Comparison of ENCODE assay signal across 10 cellular contexts in genomic region chr7:138890782-138891445, GRCh38.
DNase-seq lines count a peak whose midpoint lies in the region; ATAC-seq and TF ChIP-seq lines count a peak whose summit lies in the region.
"Had no signal": no experiment of that assay in that cellular context is flagged by ENCODE, and none has a peak within 500 bp of the region (broad histone marks: within the 10 kb centered on the region; RNA-seq: fewer than 3 reads in every experiment).

No MANE protein-coding gene starts in this region.

- H3K27ac Mint-ChIP-seq in osteocyte (ENCODE audit: unreplicated experiment): peak overlapping the region; percentile 98

- TF ChIP-seq CTCF in osteocyte (IDR thresholded peaks at IDR 0.05): no peak

- peak; percentile 34 for DNase-seq in DMS153 treated with DMSO at 0.1 percent for 48 hours (lab: John Stamatoyannopoulos, UW; ENCODE audit: unreplicated experiment)
- peak; percentile 69 for DNase-seq in NCI-H2029 (lab: John Stamatoyannopoulos, UW)
- peak; percentile 23 to 35 for DNase-seq in dermis microvascular lymphatic vessel endothelial cell (ENCODE audit: low read depth in 2 of 2)
- DNase-seq in osteocyte (ENCODE audit: extremely low spot score, unreplicated experiment): peak; percentile 91
- DNase-seq: activated T-cell treated with anti-CD3 and anti-CD28 coated beads, Interleukin-2, amount 50 U/mL, for 48 hours; stimulated activated naive CD4-positive, alpha-beta T cell had no signal

- peak overlapping the region; percentile 62 for H3K4me3 Mint-ChIP-seq in osteocyte (ENCODE audit: unreplicated experiment)

- no peaks in the 10 kb centered on the region for H3K27me3 Mint-ChIP-seq in osteocyte (ENCODE audit: unreplicated experiment)

- H3K36me3 Mint-ChIP-seq in osteocyte (ENCODE audit: unreplicated experiment): peaks cover 15% of the 10 kb centered on the region

- H3K9me3 Mint-ChIP-seq in osteocyte (ENCODE audit: unreplicated experiment): no peaks in the 10 kb centered on the region

- ATAC-seq in HG02623 (IDR thresholded peaks at IDR 0.05; ENCODE audit: unreplicated experiment) (no peak), HG03135 (IDR thresholded peaks at IDR 0.05; ENCODE audit: unreplicated experiment) (no peak), GM21526 (IDR thresholded peaks at IDR 0.05; ENCODE audit: low FRiP score, unreplicated experiment) (no peak), GM19463 (IDR thresholded peaks at IDR 0.05; ENCODE audit: unreplicated experiment) (no peak)

- peaks cover 46% of the 10 kb centered on the region for H3K4me1 Mint-ChIP-seq in osteocyte (ENCODE audit: unreplicated experiment)

Comparison
In these comparisons a context has a peak if more than half of its experiments do, and no peak if none do; other contexts are left out.
1. DNase-seq: peak in every context shown above with its lines; median percentile 91 in osteocyte; 69 in NCI-H2029; 34 in DMS153 treated with DMSO at 0.1 percent for 48 hours; 29 in dermis microvascular lymphatic vessel endothelial cell.